10 cellular contexts compared by ENCODE assay signal in the genomic region with DNA sequence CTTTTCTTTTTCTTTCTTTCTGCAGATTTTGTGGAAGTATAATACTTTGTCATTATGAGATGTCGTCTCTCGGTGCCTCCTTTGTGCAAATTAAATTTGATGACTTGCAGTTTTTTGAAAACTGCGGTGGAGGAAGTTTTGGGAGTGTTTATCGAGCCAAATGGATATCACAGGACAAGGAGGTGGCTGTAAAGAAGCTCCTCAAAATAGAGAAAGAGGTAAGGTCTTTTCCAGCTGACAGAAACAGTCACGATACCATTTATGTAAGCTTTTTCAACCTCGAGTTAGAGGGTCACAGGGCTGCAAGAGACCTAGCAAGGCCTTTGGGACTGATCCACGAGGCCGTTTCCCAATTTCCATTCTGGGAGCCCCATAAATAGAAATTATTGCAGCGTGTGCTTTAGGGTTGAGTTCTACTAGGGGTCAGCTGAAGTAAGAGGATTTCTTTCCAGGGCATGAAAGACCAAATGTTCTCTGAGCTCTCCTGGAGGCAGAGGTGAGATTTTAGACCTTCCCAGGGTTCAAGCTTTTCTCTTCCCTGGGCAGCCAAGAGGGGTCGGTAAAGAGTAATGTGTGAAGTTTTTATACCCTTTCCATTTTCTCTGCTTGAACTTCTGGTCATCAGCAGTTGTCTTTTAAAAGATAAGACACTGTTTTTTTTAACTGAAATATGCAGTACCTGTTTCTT. TPM values are rescaled to one million over a fixed set of nuclear protein-coding genes. Genes with fewer than 3 reads are reported as not detected.
DNase-seq lines count a peak whose midpoint lies in the region; ATAC-seq, FAIRE-seq and TF ChIP-seq lines count a peak whose summit lies in the region.
"Had no signal": no experiment of that assay in that cellular context is flagged by ENCODE, and none has a peak within 500 bp of the region (broad histone marks: within the 10 kb centered on the region; RNA-seq: fewer than 3 reads in every experiment).

No MANE protein-coding gene starts in this region.

- H3K9me3 ChIP-seq in HepG2 (ENCODE audit: low read length) (no peaks in the 10 kb centered on the region), transverse colon (no peaks in the 10 kb centered on the region)

- H3K36me3 Mint-ChIP-seq in HFFc6 (ENCODE audit: low read depth) = peaks cover 33% of the 10 kb centered on the region

- 95% methylated on average over 10 of the region's 10 CpGs for WGBS in HepG2 (ENCODE audit: low lambda C conversion rate)
- 56 to 73% methylated on average over 9 to 10 of the region's 10 CpGs for WGBS in transverse colon (ENCODE audit: low coverage in 1 of 2), 2 donors

- TF ChIP-seq CTCF in HFFc6 (IDR thresholded peaks at IDR 0.05) = peak; percentile 57
- peak; percentile 57 for TF ChIP-seq CTCF in choroid plexus epithelial cell (conservative IDR thresholded peaks at IDR 0.05; ENCODE audit: low read depth, low read length)
- TF ChIP-seq CTCF in HepG2 (CRISPR knock-in tag; IDR thresholded peaks at IDR 0.05) = no peak
- no peak for TF ChIP-seq CTCF in transverse colon (IDR thresholded peaks at IDR 0.05)

- intact Hi-C loops in HepG2 (cut with micrococcal nuclease; ENCODE audit: unreplicated experiment) = no loop called here
- intact Hi-C loops in transverse colon (cut with DNase I; ENCODE audit: low total_unique reads) = no loop called here
- intact Hi-C loops in head of caudate nucleus (cut with DNase I) = no loop called here
- intact Hi-C loops in posterior cingulate gyrus (cut with DNase I) = no loop called here

- TF ChIP-seq POLR2A in HepG2 (IDR thresholded peaks at IDR 0.05; ENCODE audit: insufficient read depth in 1 of 2, low read depth in 2 of 2, low read length in 2 of 2) (no peak), transverse colon (IDR thresholded peaks at IDR 0.05) (no peak)

- TF ChIP-seq EP300 in HepG2 (IDR thresholded peaks at IDR 0.05; ENCODE audit: low read depth in 2 of 2, low read length in 2 of 2) (no peak), HepG2 (CRISPR knock-in tag; IDR thresholded peaks at IDR 0.05; ENCODE audit: borderline replicate concordance) (no peak), transverse colon (IDR thresholded peaks at IDR 0.05; ENCODE audit: low read depth) (no peak)

- peaks cover 68% of the 10 kb centered on the region for H3K4me1 Mint-ChIP-seq in HFFc6 (ENCODE audit: low read depth)

- H3K79me2 ChIP-seq in HepG2 (ENCODE audit: insufficient read depth, low read length) = peaks cover 3% of the 10 kb centered on the region

- H3K36me3 ChIP-seq in HepG2 (replicated peaks in 1 of 2; ENCODE audit: control insufficient read depth in 1 of 2, insufficient read depth in 2 of 2, low read length in 2 of 2) (peaks cover 0 to 16% of the 10 kb centered on the region in 2 experiments; a peak in 4 of 5 replicates), transverse colon (no peaks in the 10 kb centered on the region)

- H3K27ac Mint-ChIP-seq in HFFc6 = peak overlapping the region; percentile 68

- no peak overlapping the region for H3K4me3 ChIP-seq in choroid plexus epithelial cell (ENCODE audit: low read depth, low read length)
- H3K4me3 ChIP-seq in HepG2 (replicated peaks in 1 of 3; ENCODE audit: insufficient read depth in 1 of 3, low read depth in 2 of 3, low read length in 3 of 3) = no peak overlapping the region
- H3K4me3 ChIP-seq in transverse colon = no peak overlapping the region

- H3K4me3 Mint-ChIP-seq in HFFc6 = peak overlapping the region; percentile 58; the same call in 1 of the 2 replicates

- FAIRE-seq in HepG2 (lab: Jason Lieb, UNC) = no peak

- ATAC-seq in HepG2 = no peak

- H3K9me3 Mint-ChIP-seq in HFFc6 = no peaks in the 10 kb centered on the region

- DNase-seq in HFFc6 = no peak
- no peak for DNase-seq in choroid plexus epithelial cell (ENCODE audit: low read depth)
- DNase-seq in HepG2 (ENCODE audit: low spot score) = no peak
- DNase-seq in transverse colon = no peak
- DNase-seq in NCI-H526 (lab: John Stamatoyannopoulos, UW) = no peak
- DNase-seq in head of caudate nucleus = no peak
- DNase-seq in posterior cingulate gyrus = no peak
- no peak for DNase-seq in anterior cingulate cortex (lab: John Stamatoyannopoulos, UW)
- DNase-seq: activated T-cell treated with anti-CD3 and anti-CD28 coated beads for 4 hours, NCI-H2029 had no signal

- no TSS peak for BruUV-seq in HepG2 (replicated peaks; lab: Mats Ljungman, UMichigan)

- H3K27me3 Mint-ChIP-seq in HFFc6 (ENCODE audit: insufficient read depth) = no peaks in the 10 kb centered on the region

- in situ Hi-C loops in HepG2 (cut with HindIII; ENCODE audit: extremely low pct_ligation_motif_present, low pct_unique_long_range_greater_than_20kb) (no loop called here), transverse colon (cut with MboI; ENCODE audit: low pct_ligation_motif_present in 1 of 4, low pct_unique_long_range_greater_than_20kb in 1 of 4, low sequenced_read_pairs in 3 of 4) (loop anchor here in 1 of 4 donors (25.0 kb wide), 1 partner anchor 96 kb away; no protein-coding TSS in a partner anchor)

- POLR2A ChIA-PET in HepG2 (lab: Yijun Ruan, JAX) = no interaction called here

- no peak overlapping the region for H3K4me2 ChIP-seq in HepG2 (ENCODE audit: low read depth, low read length)

- H3K9ac ChIP-seq in HepG2 (ENCODE audit: insufficient read depth, low read depth, low read length) = no peak overlapping the region

- CTCF ChIA-PET in HepG2 (lab: Yijun Ruan, JAX; ENCODE audit: low intra/inter-chr PET ratio, low total read pairs) = no interaction called here

- no peaks in the 10 kb centered on the region for H4K20me1 ChIP-seq in HepG2 (ENCODE audit: insufficient read depth, low read length)

- peaks cover 23% of the 10 kb centered on the region for H3K4me1 ChIP-seq in HepG2 (ENCODE audit: insufficient read depth, low read length)
- peaks cover 2 to 41% (median 13%) of the 10 kb centered on the region in 4 donors for H3K4me1 ChIP-seq in transverse colon

- H3K27me3 ChIP-seq in HepG2 (ENCODE audit: control insufficient read depth in 1 of 2, insufficient read depth in 2 of 2, low read length in 2 of 2) (no peaks in the 10 kb centered on the region), transverse colon (no peaks in the 10 kb centered on the region)

- no peak for TF ChIP-seq RAD21 in HepG2 (CRISPR knock-in tag; IDR thresholded peaks at IDR 0.05)

- H2AFZ ChIP-seq in HepG2 (ENCODE audit: low read length) = no peak overlapping the region

- H3K27ac ChIP-seq in HepG2 (ENCODE audit: extremely low read length, insufficient read depth, low read length) = no peak overlapping the region
- peak overlapping the region; percentile 55 to 83 (median 66) for H3K27ac ChIP-seq in transverse colon

RNA-seq across cellular contexts. Expression of a gene that starts 15.5 kb away (rescaled TPM):
- 100 to 1,000 TPM; 126 to 150 (median 134) TPM for total RNA-seq in HFFc6 (2021; fragmentation: NEBNext Ultra II Directional; extraction: Animal tissue kit (Norgen Biotek cat#: 25700))
- total RNA-seq in HepG2 (2016; rRNA removed; fragmentation: Illumina TruSeq; extraction: Trizol) (13.5 and 19.8 TPM in 2 replicates), transverse colon (10 to 100 TPM; 24.7 to 40.2 (median 33.8) TPM)
- total RNA-seq in HepG2 (2016; cell fraction: cytosol; rRNA removed; fragmentation: Illumina TruSeq; extraction: Trizol; ENCODE audit: low read depth) = 0.91 and 0.97 TPM in 2 replicates
- 12.6 and 19.5 TPM in 2 replicates for total RNA-seq in HepG2 (2016; cell fraction: insoluble cytoplasmic fraction; rRNA removed; fragmentation: Illumina TruSeq; extraction: Trizol)
- total RNA-seq in HepG2 (2016; cell fraction: membrane; rRNA removed; fragmentation: Illumina TruSeq; extraction: Trizol) = 5.3 and 5.9 TPM in 2 replicates
- total RNA-seq in HepG2 (2016; cell fraction: nucleus; rRNA removed; fragmentation: Illumina TruSeq; extraction: Trizol) = 9.5 and 10.6 TPM in 2 replicates
- 3.8 and 5.2 TPM in 2 replicates for polyA plus RNA-seq in HepG2 (2011; rRNA removed)
- 3.0 and 4.0 TPM in 2 replicates for polyA plus RNA-seq in HepG2 (2011; cell fraction: cytosol; rRNA removed)
- polyA plus RNA-seq in HepG2 (2011; cell fraction: nucleus; rRNA removed) = 2.1 TPM in 2 replicates
- 4.8 and 7.8 TPM in 2 replicates for polyA plus RNA-seq in HepG2 (2012)
- polyA plus RNA-seq in HepG2 (2016; cell fraction: cytosol; fragmentation: Illumina TruSeq; extraction: Trizol; ENCODE audit: low read depth) = 0.62 and 0.82 TPM in 2 replicates
- 13.4 and 14.4 TPM in 2 replicates for polyA plus RNA-seq in HepG2 (2016; cell fraction: insoluble cytoplasmic fraction; fragmentation: Illumina TruSeq; extraction: Trizol; ENCODE audit: low read depth)
- 2.1 and 2.3 TPM in 2 replicates for polyA plus RNA-seq in HepG2 (2016; cell fraction: membrane; fragmentation: Illumina TruSeq; extraction: Trizol; ENCODE audit: low read depth)
- polyA plus RNA-seq in HepG2 (2016; cell fraction: nucleus; fragmentation: Illumina TruSeq; extraction: Trizol; ENCODE audit: insufficient read depth, low read depth) = 6.9 and 7.5 TPM in 2 replicates
- polyA minus RNA-seq in HepG2 (2011; rRNA and poly(A)+ RNA removed; ENCODE audit: low replicate concordance) = 6.7 and 16.9 TPM in 2 replicates
- 7.5 and 13.8 TPM in 2 replicates for polyA minus RNA-seq in HepG2 (2011; cell fraction: cytosol; rRNA and poly(A)+ RNA removed)
- 12.4 and 13.6 TPM in 2 replicates for polyA minus RNA-seq in HepG2 (2011; cell fraction: nucleus; rRNA and poly(A)+ RNA removed)

Comparison
In these comparisons a context has a peak if more than half of its experiments do, and no peak if none do; other contexts are left out.
1. CTCF ChIP-seq: peak in HFFc6 (single experiment) and choroid plexus epithelial cell (single experiment); none in HepG2 (single experiment) and transverse colon (0 of 5).